ENCODE assay signal across 16 cellular contexts in genomic region chr6:40325791-40326190, GRCh38.
DNase-seq lines count a peak whose midpoint lies in the region; ATAC-seq lines count a peak whose summit lies in the region.
"Had no signal": no experiment of that assay in that cellular context is flagged by ENCODE, and none has a peak within 500 bp of the region (broad histone marks: within the 10 kb centered on the region; RNA-seq: fewer than 3 reads in every experiment).

No MANE protein-coding gene starts in this region.

- no peaks in the 10 kb centered on the region for H3K9me3 Mint-ChIP-seq in activated CD4-positive, alpha-beta T cell treated with anti-CD3 and anti-CD28 coated beads, Interleukin-2, amount 10 ng/mL, durations not matched to agents 7 days and 5 days
- H3K9me3 Mint-ChIP-seq: CD14-positive monocyte, IgD-negative memory B cell had no signal

- no peak for DNase-seq in activated CD4-positive, alpha-beta T cell treated with anti-CD3 and anti-CD28 coated beads, Interleukin-2, amount 10 ng/mL, durations not matched to agents 7 days and 5 days
- no peak for DNase-seq in activated CD4-positive, alpha-beta T cell treated with anti-CD3 and anti-CD28 coated beads, Interleukin-2, amount 50 U/mL, for 4 hours
- peak; percentile 23 for DNase-seq in Jurkat, Clone E6-1 (ENCODE audit: low read depth, low spot score)
- DNase-seq in NCI-H69 (lab: John Stamatoyannopoulos, UW) (peak; percentile 55), left colon (no peak), midbrain (lab: John Stamatoyannopoulos, UW) (no peak)
- DNase-seq: ACHN, AML-193, GM23248, HCEC 1CT, NCI-H2081 treated with DMSO at 0.1 percent for 48 hours, NCI-H526 treated with DMSO at 0.1 percent for 48 hours, PC-9 had no signal

- no peak overlapping the region for H3K4me3 ChIP-seq in Jurkat, Clone E6-1 (ENCODE audit: low read length)
- H3K4me3 ChIP-seq: GM23248, PC-9 had no signal

- ATAC-seq in left colon (peak; percentile 22), GM18907 (IDR thresholded peaks at IDR 0.05; ENCODE audit: unreplicated experiment) (no peak)

- H3K27ac Mint-ChIP-seq in activated CD4-positive, alpha-beta T cell treated with anti-CD3 and anti-CD28 coated beads, Interleukin-2, amount 10 ng/mL, durations not matched to agents 7 days and 5 days, result peak overlapping the region; percentile 20
- H3K27ac Mint-ChIP-seq: CD14-positive monocyte had no signal

- no peak overlapping the region for H3K4me3 Mint-ChIP-seq in activated CD4-positive, alpha-beta T cell treated with anti-CD3 and anti-CD28 coated beads, Interleukin-2, amount 10 ng/mL, durations not matched to agents 7 days and 5 days
- H3K4me3 Mint-ChIP-seq: CD14-positive monocyte had no signal

- intact Hi-C loops in left colon (cut with DNase I, micrococcal nuclease), result no loop called here

- CTCF ChIA-PET in activated CD4-positive, alpha-beta T cell treated with anti-CD3 and anti-CD28 coated beads, Interleukin-2, amount 10 ng/mL, durations not matched to agents 7 days and 5 days (lab: Charles Lee), result no interaction called here

- peaks cover 10% of the 10 kb centered on the region for H3K27me3 Mint-ChIP-seq in activated CD4-positive, alpha-beta T cell treated with anti-CD3 and anti-CD28 coated beads, Interleukin-2, amount 10 ng/mL, durations not matched to agents 7 days and 5 days

- H3K4me1 Mint-ChIP-seq in activated CD4-positive, alpha-beta T cell treated with anti-CD3 and anti-CD28 coated beads, Interleukin-2, amount 10 ng/mL, durations not matched to agents 7 days and 5 days, result peaks cover 38% of the 10 kb centered on the region

- no peaks in the 10 kb centered on the region for H3K36me3 Mint-ChIP-seq in activated CD4-positive, alpha-beta T cell treated with anti-CD3 and anti-CD28 coated beads, Interleukin-2, amount 10 ng/mL, durations not matched to agents 7 days and 5 days (ENCODE audit: low read depth)
- H3K36me3 Mint-ChIP-seq: CD14-positive monocyte, IgD-negative memory B cell had no signal

- POLR2A ChIA-PET in activated CD4-positive, alpha-beta T cell treated with anti-CD3 and anti-CD28 coated beads, Interleukin-2, amount 10 ng/mL, durations not matched to agents 7 days and 5 days (lab: Charles Lee), result no interaction called here

Comparison
In these comparisons a context has a peak if more than half of its experiments do, and no peak if none do; other contexts are left out.
1. DNase-seq: peak in Jurkat, Clone E6-1 (single experiment) and NCI-H69 (single experiment); none in activated CD4-positive, alpha-beta T cell treated with anti-CD3 and anti-CD28 coated beads, Interleukin-2, amount 10 ng/mL, durations not matched to agents 7 days and 5 days (single experiment), activated CD4-positive, alpha-beta T cell treated with anti-CD3 and anti-CD28 coated beads, Interleukin-2, amount 50 U/mL, for 4 hours (0 of 2), left colon (0 of 2) and midbrain (single experiment).